Comparison of ENCODE assay signal across 25 cellular contexts in the genomic region with DNA sequence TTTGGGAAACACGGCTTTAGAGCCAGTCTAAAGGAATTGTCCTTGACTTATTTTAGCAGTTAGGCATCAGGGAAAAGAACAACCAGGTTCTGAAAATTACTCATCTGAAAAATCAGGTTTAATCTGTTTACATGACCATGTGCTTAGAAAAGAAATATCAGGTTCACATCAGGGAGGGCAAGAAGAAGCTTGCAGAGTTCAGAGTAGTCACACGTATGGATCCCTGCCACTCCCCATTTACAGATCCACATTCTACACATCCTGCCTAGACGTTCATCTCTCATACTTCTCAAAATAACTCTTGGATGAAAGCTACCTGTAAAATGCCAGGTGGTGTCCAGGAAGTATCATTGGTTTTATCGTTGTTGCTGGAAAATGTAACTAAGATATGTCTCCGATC. TPM values are rescaled to one million over a fixed set of nuclear protein-coding genes. Genes with fewer than 3 reads are reported as not detected.
DNase-seq lines count a peak whose midpoint lies in the region; ATAC-seq, FAIRE-seq and TF ChIP-seq lines count a peak whose summit lies in the region.
"Had no signal": no experiment of that assay in that cellular context is flagged by ENCODE, and none has a peak within 500 bp of the region (broad histone marks: within the 10 kb centered on the region; RNA-seq: fewer than 3 reads in every experiment).

No MANE protein-coding gene starts in this region.

- CTCF ChIA-PET in HEK293 (lab: Yijun Ruan, JAX) (no interaction called here), IMR-90 (lab: Yijun Ruan, JAX) (interaction anchor here (0.6 to 1.2 kb wide), 2 partner anchors 12 to 35 kb away, joined by 6 to 8 read pairs; no protein-coding TSS in a partner anchor)
- CTCF ChIA-PET in activated CD4-positive, alpha-beta T cell treated with anti-CD3 and anti-CD28 coated beads for 36 hours (lab: Charles Lee): interaction anchor here (1.0 to 1.5 kb wide), 3 partner anchors 12 to 37 kb away, joined by 3 to 7 read pairs (median 3); no protein-coding TSS in a partner anchor

- H3K4ac ChIP-seq in IMR-90 (ENCODE audit: low read depth, low read length): no peak overlapping the region

- H3K14ac ChIP-seq in IMR-90 (replicated peaks; ENCODE audit: low read depth, low read length): no peak overlapping the region

- no peak overlapping the region for H4K91ac ChIP-seq in IMR-90 (ENCODE audit: insufficient read depth, low read depth, low read length)

- no peak for TF ChIP-seq POLR2A in IMR-90 (IDR thresholded peaks at IDR 0.05; ENCODE audit: low read depth, low read length)

- H3K9ac ChIP-seq in IMR-90 (ENCODE audit: low read depth, low read length): no peak overlapping the region
- H3K9ac ChIP-seq in keratinocyte (ENCODE audit: control insufficient read depth, extremely low read depth, insufficient read depth, low read length): no peak overlapping the region
- H3K9ac ChIP-seq: BLaER1 treated with 17β-estradiol and CSF1 and Interleukin-3, amounts not matched to agents 10 nM and 100 nM; GM23248 had no signal

- no peaks in the 10 kb centered on the region for H3K79me2 ChIP-seq in keratinocyte (ENCODE audit: control insufficient read depth, insufficient read depth, low read length)

- peak overlapping the region; percentile 60; the same call in 1 of the 2 replicates for H3K18ac ChIP-seq in IMR-90 (ENCODE audit: low read depth, low read length)

- no peaks in the 10 kb centered on the region; a peak in 1 of 4 replicates for H3K79me1 ChIP-seq in IMR-90 (ENCODE audit: low read depth in 1 of 2, low read length in 2 of 2)

- in situ Hi-C loops in IMR-90 (cut with MboI; ENCODE audit: low sequenced_read_pairs): no loop called here

- H3K27me3 Mint-ChIP-seq in activated CD4-positive, alpha-beta T cell treated with anti-CD3 and anti-CD28 coated beads for 36 hours: no peaks in the 10 kb centered on the region
- H3K27me3 Mint-ChIP-seq: IgD-negative memory B cell had no signal

- no peak overlapping the region for H4K5ac ChIP-seq in IMR-90 (ENCODE audit: low read depth, low read length)

- peaks cover 50% of the 10 kb centered on the region for H3K36me3 Mint-ChIP-seq in activated CD4-positive, alpha-beta T cell treated with anti-CD3 and anti-CD28 coated beads for 36 hours (ENCODE audit: low read depth)

- FAIRE-seq in keratinocyte (lab: Jason Lieb, UNC): peak; percentile 91
- FAIRE-seq: A204.1, GM12878, HTR-8/SVneo had no signal

- no peak overlapping the region for H2AK9ac ChIP-seq in IMR-90 (replicated peaks; ENCODE audit: low read depth, low read length, poor library complexity)

- no peaks in the 10 kb centered on the region for H3K27me3 ChIP-seq in IMR-90 (ENCODE audit: control insufficient read depth, insufficient read depth, low read length)
- no peaks in the 10 kb centered on the region for H3K27me3 ChIP-seq in keratinocyte (ENCODE audit: control insufficient read depth, extremely low read depth, insufficient read depth, low read length)
- H3K27me3 ChIP-seq: BLaER1 treated with 17β-estradiol and CSF1 and Interleukin-3, amounts not matched to agents 10 nM and 100 nM had no signal

- H3K4me2 ChIP-seq in IMR-90 (ENCODE audit: low read depth, low read length): no peak overlapping the region
- H3K4me2 ChIP-seq in keratinocyte (ENCODE audit: control insufficient read depth, extremely low read depth, insufficient read depth, low read depth, low read length): peak overlapping the region; percentile 37
- H3K4me2 ChIP-seq: BLaER1 treated with 17β-estradiol and CSF1 and Interleukin-3, amounts not matched to agents 10 nM and 100 nM had no signal

- H3K9me3 ChIP-seq in HEK293 (ENCODE audit: control insufficient read depth, insufficient read depth, low read depth, low read length) (no peaks in the 10 kb centered on the region), IMR-90 (ENCODE audit: control insufficient read depth, insufficient read depth, low read length) (no peaks in the 10 kb centered on the region), keratinocyte (ENCODE audit: control insufficient read depth, low read depth, low read length) (no peaks in the 10 kb centered on the region)
- H3K9me3 ChIP-seq: BLaER1 treated with 17β-estradiol and CSF1 and Interleukin-3, amounts not matched to agents 10 nM and 100 nM; HAP-1 had no signal

- H3K4me3 ChIP-seq in HEK293 (ENCODE audit: low read depth, low read length) (no peak overlapping the region), IMR-90 (ENCODE audit: insufficient read depth, low read depth, low read length) (no peak overlapping the region), epithelial cell of esophagus (ENCODE audit: low read length) (no peak overlapping the region), keratinocyte (ENCODE audit: control insufficient read depth in 2 of 3, extremely low read depth in 1 of 3, insufficient read depth in 2 of 3, low read depth in 1 of 3, low read length in 3 of 3) (no peak overlapping the region)
- H3K4me3 ChIP-seq: BLaER1 treated with 17β-estradiol and CSF1 and Interleukin-3, amounts not matched to agents 10 nM and 100 nM; GM12878; GM23248; HAP-1 had no signal

- DNase-seq in IMR-90 (no peak), epithelial cell of esophagus (ENCODE audit: low read depth) (peak; percentile 81), keratinocyte (ENCODE audit: low read depth, low spot score) (no peak), AG08396 (ENCODE audit: low spot score) (no peak)
- no peak for DNase-seq in activated CD4-positive, alpha-beta T cell treated with anti-CD3 and anti-CD28 coated beads for 36 hours
- DNase-seq: ACHN; AML-193; CD8-positive, alpha-beta T cell; COR-L47; DMS 273 treated with DMSO at 0.1 percent for 48 hours; DMS53; DND-41; EL; KBM-7 had no signal

- no peak overlapping the region for H2BK15ac ChIP-seq in IMR-90 (ENCODE audit: low read depth, low read length)

- H2AFZ ChIP-seq in IMR-90 (replicated peaks; ENCODE audit: low read length, poor library complexity) (no peak overlapping the region), keratinocyte (ENCODE audit: control insufficient read depth, low read length) (no peak overlapping the region)
- H2AFZ ChIP-seq: GM23248 had no signal

- no peaks in the 10 kb centered on the region for H3K4me1 ChIP-seq in HEK293 (ENCODE audit: control insufficient read depth, insufficient read depth, low read length)
- peaks cover 5% of the 10 kb centered on the region; the same call in 1 of the 2 replicates for H3K4me1 ChIP-seq in IMR-90 (ENCODE audit: control insufficient read depth, insufficient read depth, low read length)
- peaks cover 8% of the 10 kb centered on the region for H3K4me1 ChIP-seq in keratinocyte (ENCODE audit: control insufficient read depth, extremely low read depth, insufficient read depth, low read length)
- H3K4me1 ChIP-seq: BLaER1 treated with 17β-estradiol and CSF1 and Interleukin-3, amounts not matched to agents 10 nM and 100 nM; HAP-1 had no signal

- intact Hi-C loops in IMR-90 (cut with micrococcal nuclease): no loop called here
- intact Hi-C loops in activated CD4-positive, alpha-beta T cell treated with anti-CD3 and anti-CD28 coated beads for 36 hours (cut with DNase I, micrococcal nuclease): no loop called here

- POLR2A ChIA-PET in HEK293 (lab: Yijun Ruan, JAX): interaction anchor here (0.6 kb wide), 1 partner anchor 111 kb away, joined by 5 read pairs; no protein-coding TSS in a partner anchor
- POLR2A ChIA-PET in IMR-90 (lab: Charles Lee; ENCODE audit: unreplicated experiment): no interaction called here
- POLR2A ChIA-PET in activated CD4-positive, alpha-beta T cell treated with anti-CD3 and anti-CD28 coated beads for 36 hours (lab: Charles Lee): no interaction called here

- H3K27ac ChIP-seq in HEK293 (ENCODE audit: extremely low read depth, low read depth, low read length): no peak overlapping the region
- no peak overlapping the region for H3K27ac ChIP-seq in IMR-90 (ENCODE audit: insufficient read depth, low read length)
- H3K27ac ChIP-seq in keratinocyte (ENCODE audit: control insufficient read depth, insufficient read depth, low read length): no peak overlapping the region
- H3K27ac ChIP-seq: BLaER1 treated with 17β-estradiol and CSF1 and Interleukin-3, amounts not matched to agents 10 nM and 100 nM; GM23248; HL-60 had no signal

- H3K9me1 ChIP-seq in IMR-90 (ENCODE audit: insufficient read depth, low read length) (no peaks in the 10 kb centered on the region; the same call in 1 of the 2 replicates), keratinocyte (ENCODE audit: control insufficient read depth, extremely low read depth, insufficient read depth, low read length) (no peaks in the 10 kb centered on the region)

- no peak overlapping the region for H3K56ac ChIP-seq in IMR-90 (ENCODE audit: extremely low read depth, insufficient read depth, low read length)

- no peak overlapping the region for H3K4me3 Mint-ChIP-seq in activated CD4-positive, alpha-beta T cell treated with anti-CD3 and anti-CD28 coated beads for 36 hours
- H3K4me3 Mint-ChIP-seq: CD8-positive, alpha-beta T cell; IgD-negative memory B cell had no signal

- H3K36me3 ChIP-seq in HEK293 (ENCODE audit: control insufficient read depth in 2 of 2, insufficient read depth in 1 of 2, low read length in 2 of 2): peaks cover 4 to 18% of the 10 kb centered on the region in 2 experiments
- H3K36me3 ChIP-seq in IMR-90 (ENCODE audit: control insufficient read depth, insufficient read depth, low read length): peaks cover 24% of the 10 kb centered on the region
- H3K36me3 ChIP-seq in keratinocyte (ENCODE audit: control insufficient read depth in 2 of 2, extremely low read depth in 1 of 2, insufficient read depth in 2 of 2, low read length in 2 of 2): peaks cover 0 to 6% of the 10 kb centered on the region in 2 experiments

- no peaks in the 10 kb centered on the region for H3K9me3 Mint-ChIP-seq in activated CD4-positive, alpha-beta T cell treated with anti-CD3 and anti-CD28 coated beads for 36 hours (ENCODE audit: low read depth)
- H3K9me3 Mint-ChIP-seq: CD8-positive, alpha-beta T cell; IgD-negative memory B cell had no signal

- no peak overlapping the region for H2BK120ac ChIP-seq in IMR-90 (ENCODE audit: low read depth, low read length)

- H2BK20ac ChIP-seq in IMR-90 (ENCODE audit: low read depth, low read length): no peak overlapping the region

- TF ChIP-seq CTCF in HEK293 (tag by site-specific recombination; IDR thresholded peaks at IDR 0.05) (no peak), IMR-90 (conservative IDR thresholded peaks at IDR 0.05; ENCODE audit: low read depth, low read length) (no peak), epithelial cell of esophagus (IDR thresholded peaks at IDR 0.05; ENCODE audit: insufficient read depth, low read depth, low read length, missing control alignments) (no peak), keratinocyte (optimal IDR thresholded peaks at IDR 0.05 in 1 of 3, IDR thresholded peaks at IDR 0.05 in 1 of 3, conservative IDR thresholded peaks at IDR 0.05 in 1 of 3; ENCODE audit: extremely low read depth in 1 of 3, insufficient read depth in 2 of 3, low read length in 3 of 3) (no peak)

- BruUV-seq in IMR-90 (replicated peaks; lab: Mats Ljungman, UMichigan): no TSS peak

- no peak overlapping the region for H3K27ac Mint-ChIP-seq in activated CD4-positive, alpha-beta T cell treated with anti-CD3 and anti-CD28 coated beads for 36 hours

- no peak overlapping the region for H4K8ac ChIP-seq in IMR-90 (ENCODE audit: low read depth in 2 of 2, low read length in 2 of 2)

- H3K23ac ChIP-seq in IMR-90 (ENCODE audit: low read depth, low read length): no peak overlapping the region

- H4K20me1 ChIP-seq in IMR-90 (ENCODE audit: insufficient read depth, low read length) (no peaks in the 10 kb centered on the region), keratinocyte (ENCODE audit: control insufficient read depth, extremely low read depth, insufficient read depth, low read length) (no peaks in the 10 kb centered on the region)

- H2BK5ac ChIP-seq in IMR-90 (ENCODE audit: low read depth, low read length, poor library complexity, severe bottlenecking): no peak overlapping the region

- dilution Hi-C loops in IMR-90 (cut with HindIII; ENCODE audit: low sequenced_read_pairs, unreplicated experiment) (no loop called here), keratinocyte (cut with MboI; ENCODE audit: extremely low pct_ligation_motif_present, low sequenced_read_pairs) (no loop called here)

- ATAC-seq in IMR-90 (ENCODE audit: low read depth) (no peak), HG02571 (IDR thresholded peaks at IDR 0.05; ENCODE audit: unreplicated experiment) (no peak), GM19328 (IDR thresholded peaks at IDR 0.05; ENCODE audit: unreplicated experiment) (no peak)
- no peak for ATAC-seq in activated CD4-positive, alpha-beta T cell treated with anti-CD3 and anti-CD28 coated beads for 36 hours
- ATAC-seq: CD8-positive, alpha-beta T cell; GM12878 had no signal

- 86% methylated on average over 1 of the region's 5 CpGs; no CpG with 5 or more reads in 1 of the 2 experiments for WGBS in IMR-90 (ENCODE audit: extremely low coverage in 2 of 2, insufficient read length in 1 of 2), 2 experiments

- H2AK5ac ChIP-seq in IMR-90 (ENCODE audit: low read depth, low read length): no peak overlapping the region

- no peak for TF ChIP-seq RAD21 in IMR-90 (IDR thresholded peaks at IDR 0.05; ENCODE audit: low read length)

- H3K4me1 Mint-ChIP-seq in activated CD4-positive, alpha-beta T cell treated with anti-CD3 and anti-CD28 coated beads for 36 hours: no peaks in the 10 kb centered on the region
- H3K4me1 Mint-ChIP-seq: IgD-negative memory B cell had no signal

RNA-seq across cellular contexts. Expression of a gene that starts 14.0 kb away (rescaled TPM):
- total RNA-seq in IMR-90 (2012; rRNA removed): 3.9 and 6.7 TPM in 2 replicates
- polyA plus RNA-seq in IMR-90 (2012; rRNA removed) (12.2 and 15.4 TPM in 2 replicates), keratinocyte (18.0 to 32.9 TPM (median 20.0 TPM) in 3 replicates)
- polyA plus RNA-seq in IMR-90 (2012; cell fraction: cytosol; rRNA removed): 4.0 TPM in 2 replicates
- 9.2 and 65.7 TPM in 2 replicates for polyA plus RNA-seq in IMR-90 (2012; cell fraction: nucleus; rRNA removed; ENCODE audit: low replicate concordance)
- polyA plus RNA-seq in keratinocyte (2011; ENCODE audit: low read depth): 39.1 TPM
- polyA plus RNA-seq in keratinocyte (2011; cell fraction: cytosol; rRNA removed): 14.8 and 32.7 TPM in 2 replicates
- polyA plus RNA-seq in keratinocyte (2011; cell fraction: nucleus; rRNA removed): 33.2 and 39.0 TPM in 2 replicates
- 17.5 and 25.6 TPM in 2 replicates for polyA plus RNA-seq in keratinocyte (2012; ENCODE audit: low replicate concordance)
- polyA minus RNA-seq in keratinocyte: 7.8 to 18.1 TPM (median 12.6 TPM) in 3 replicates
- polyA minus RNA-seq in keratinocyte (2011; cell fraction: cytosol; rRNA and poly(A)+ RNA removed): 7.9 TPM
- polyA minus RNA-seq in keratinocyte (2011; cell fraction: nucleus; rRNA and poly(A)+ RNA removed): 5.7 and 8.0 TPM in 2 replicates
- 100 to 1,000 TPM in 1 of 2 experiments, 10 to 100 TPM in 1; 84.0 to 106 TPM for total RNA-seq in activated CD4-positive, alpha-beta T cell treated with anti-CD3 and anti-CD28 coated beads for 36 hours

RNA-seq across cellular contexts. Expression of a gene that starts 37.7 kb away (rescaled TPM):
- total RNA-seq in IMR-90 (2012; rRNA removed): 5.7 and 8.6 TPM in 2 replicates
- polyA plus RNA-seq in IMR-90 (2012; rRNA removed) (2.9 and 4.3 TPM in 2 replicates), keratinocyte (2.5 to 5.6 TPM (median 3.4 TPM) in 3 replicates)
- polyA plus RNA-seq in IMR-90 (2012; cell fraction: cytosol; rRNA removed): 0.33 and 0.35 TPM in 2 replicates
- polyA plus RNA-seq in IMR-90 (2012; cell fraction: nucleus; rRNA removed; ENCODE audit: low replicate concordance): 1.1 and 6.2 TPM in 2 replicates
- polyA plus RNA-seq in keratinocyte (2011; ENCODE audit: low read depth): 2.2 TPM
- polyA plus RNA-seq in keratinocyte (2011; cell fraction: cytosol; rRNA removed): 2.3 and 4.7 TPM in 2 replicates
- 4.7 and 6.7 TPM in 2 replicates for polyA plus RNA-seq in keratinocyte (2011; cell fraction: nucleus; rRNA removed)
- 2.3 and 3.6 TPM in 2 replicates for polyA plus RNA-seq in keratinocyte (2012; ENCODE audit: low replicate concordance)
- 0.66 to 4.9 TPM (median 1.3 TPM) in 3 replicates for polyA minus RNA-seq in keratinocyte
- polyA minus RNA-seq in keratinocyte (2011; cell fraction: cytosol; rRNA and poly(A)+ RNA removed): 0.96 TPM
- 2.2 and 5.4 TPM in 2 replicates for polyA minus RNA-seq in keratinocyte (2011; cell fraction: nucleus; rRNA and poly(A)+ RNA removed)
- total RNA-seq in activated CD4-positive, alpha-beta T cell treated with anti-CD3 and anti-CD28 coated beads for 36 hours: 10 to 100 TPM; 14.2 to 15.1 TPM

RNA-seq across cellular contexts. Expression of a gene that starts 37.9 kb away (rescaled TPM):
- 16.7 and 21.9 TPM in 2 replicates for total RNA-seq in IMR-90 (2012; rRNA removed)
- polyA plus RNA-seq in IMR-90 (2012; rRNA removed) (6.6 and 8.5 TPM in 2 replicates), keratinocyte (8.0 to 10.1 TPM (median 8.6 TPM) in 3 replicates)
- 2.4 and 3.2 TPM in 2 replicates for polyA plus RNA-seq in IMR-90 (2012; cell fraction: cytosol; rRNA removed)
- 2.4 and 6.0 TPM in 2 replicates for polyA plus RNA-seq in IMR-90 (2012; cell fraction: nucleus; rRNA removed; ENCODE audit: low replicate concordance)
- polyA plus RNA-seq in keratinocyte (2011; ENCODE audit: low read depth): 7.1 TPM
- 8.6 and 14.4 TPM in 2 replicates for polyA plus RNA-seq in keratinocyte (2011; cell fraction: cytosol; rRNA removed)
- 5.9 and 6.8 TPM in 2 replicates for polyA plus RNA-seq in keratinocyte (2011; cell fraction: nucleus; rRNA removed)
- polyA plus RNA-seq in keratinocyte (2012; ENCODE audit: low replicate concordance): 6.7 and 6.9 TPM in 2 replicates
- polyA minus RNA-seq in keratinocyte: 6.0 to 10.8 TPM (median 8.1 TPM) in 3 replicates
- 8.1 TPM for polyA minus RNA-seq in keratinocyte (2011; cell fraction: cytosol; rRNA and poly(A)+ RNA removed)
- polyA minus RNA-seq in keratinocyte (2011; cell fraction: nucleus; rRNA and poly(A)+ RNA removed): 3.9 and 6.7 TPM in 2 replicates
- total RNA-seq in activated CD4-positive, alpha-beta T cell treated with anti-CD3 and anti-CD28 coated beads for 36 hours: 1 to 10 TPM; 4.8 to 5.7 TPM

Comparison
In these comparisons a context has a peak if more than half of its experiments do, and no peak if none do; other contexts are left out.
1. RNA of a gene that starts 14.0 kb away (total RNA-seq): 84.0 to 106 TPM in activated CD4-positive, alpha-beta T cell treated with anti-CD3 and anti-CD28 coated beads for 36 hours; 3.9 to 6.7 TPM in IMR-90; every median in the first group is over 10 times any median in the second.